ENCODE assay signal across 8 cellular contexts in genomic region chr16:23509441-23509754, GRCh38. TPM values are rescaled to one million over a fixed set of nuclear protein-coding genes. Genes with fewer than 3 reads are reported as not detected.
DNase-seq lines count a peak whose midpoint lies in the region; ATAC-seq, FAIRE-seq and TF ChIP-seq lines count a peak whose summit lies in the region.

No MANE protein-coding gene starts in this region.

- H3K27ac ChIP-seq in Panc1 (ENCODE audit: low read length) (peak overlapping the region; percentile 80), pancreas (peak overlapping the region; percentile 85 to 92 (median 88))

- DNase-seq in Caco-2 (no peak), Panc1 (ENCODE audit: low read depth, low spot score) (no peak), epithelial cell of esophagus (ENCODE audit: low read depth) (no peak), pancreas (no peak), NCI-H748 (lab: John Stamatoyannopoulos, UW; ENCODE audit: unreplicated experiment) (no peak), GOT3 (lab: John Stamatoyannopoulos, UW) (no peak)

- intact Hi-C loops in Caco-2 (cut with micrococcal nuclease; ENCODE audit: unreplicated experiment) = no loop called here
- intact Hi-C loops in Panc1 (cut with micrococcal nuclease; ENCODE audit: unreplicated experiment) = no loop called here
- intact Hi-C loops in pancreas (cut with DNase I) = no loop called here

- CTCF ChIA-PET in Caco-2 (lab: Charles Lee) (no interaction called here), Panc1 (lab: Charles Lee) (no interaction called here)

- H3K36me3 ChIP-seq in Caco-2 (ENCODE audit: control insufficient read depth, insufficient read depth, low read length) (no peaks in the 10 kb centered on the region), Panc1 (ENCODE audit: control insufficient read depth, insufficient read depth, low read length) (no peaks in the 10 kb centered on the region), pancreas (peaks cover 0 to 3% (median 0%) of the 10 kb centered on the region in 3 donors)

- peaks cover 43% of the 10 kb centered on the region for H3K4me1 Mint-ChIP-seq in Caco-2 (ENCODE audit: low read depth, unreplicated experiment)

- H3K9me3 ChIP-seq in Caco-2 (no peaks in the 10 kb centered on the region), Panc1 (ENCODE audit: control insufficient read depth, insufficient read depth, low read depth, low read length) (no peaks in the 10 kb centered on the region), pancreas (no peaks in the 10 kb centered on the region)

- H3K27me3 ChIP-seq in Caco-2 (replicated peaks; ENCODE audit: control insufficient read depth, insufficient read depth, low read length) (no peaks in the 10 kb centered on the region), Panc1 (ENCODE audit: control insufficient read depth, insufficient read depth, low read length) (no peaks in the 10 kb centered on the region), pancreas (no peaks in the 10 kb centered on the region)

- peaks cover 38% of the 10 kb centered on the region for H3K36me3 Mint-ChIP-seq in Caco-2 (ENCODE audit: insufficient read depth, unreplicated experiment)

- BruUV-seq in Caco-2 (replicated peaks; lab: Mats Ljungman, UMichigan) = TSS peak; percentile 68
- no TSS peak for BruUV-seq in Panc1 (replicated peaks; lab: Mats Ljungman, UMichigan)

- in situ Hi-C loops in Panc1 (cut with HindIII; ENCODE audit: low pct_unique_long_range_greater_than_20kb, low sequenced_read_pairs) = no loop called here

- H3K4me3 ChIP-seq in Caco-2 (ENCODE audit: low read depth, low read length) (peak overlapping the region; percentile 76), Panc1 (ENCODE audit: low read depth in 2 of 2, low read length in 2 of 2) (peak overlapping the region; percentile 59 to 91), epithelial cell of esophagus (ENCODE audit: low read length) (peak overlapping the region; percentile 77), pancreas (peak overlapping the region; percentile 80 to 96 (median 92))

- 1 to 2% methylated on average over 5 of the region's 5 CpGs for WGBS in pancreas, 2 donors

- H3K27me3 Mint-ChIP-seq in Caco-2 (ENCODE audit: insufficient read depth, unreplicated experiment) = no peaks in the 10 kb centered on the region

- H3K4me1 ChIP-seq in Caco-2 (peaks cover 9% of the 10 kb centered on the region), Panc1 (ENCODE audit: control insufficient read depth, insufficient read depth, low read length) (peaks cover 30% of the 10 kb centered on the region), pancreas (peaks cover 7 to 32% (median 14%) of the 10 kb centered on the region in 3 donors)

- POLR2A ChIA-PET in Caco-2 (lab: Charles Lee) = interaction anchor here (1.5 kb wide), 1 partner anchor 12 kb away, joined by 5 read pairs; no protein-coding TSS in a partner anchor
- POLR2A ChIA-PET in Panc1 (lab: Charles Lee) = no interaction called here

- peak overlapping the region; percentile 88 for H3K4me3 Mint-ChIP-seq in Caco-2 (ENCODE audit: unreplicated experiment)

- H3K9me3 Mint-ChIP-seq in Caco-2 (ENCODE audit: unreplicated experiment) = peaks cover 6% of the 10 kb centered on the region

- no peak for TF ChIP-seq CTCF in Caco-2 (IDR thresholded peaks at IDR 0.05; ENCODE audit: insufficient read depth in 1 of 2, low read depth in 1 of 2, low read length in 1 of 2, severe bottlenecking in 1 of 2, unreplicated experiment in 1 of 2)
- no peak for TF ChIP-seq CTCF in Panc1 (IDR thresholded peaks at IDR 0.05)
- no peak for TF ChIP-seq CTCF in epithelial cell of esophagus (IDR thresholded peaks at IDR 0.05; ENCODE audit: insufficient read depth, low read depth, low read length, missing control alignments)
- TF ChIP-seq CTCF in pancreas (IDR thresholded peaks at IDR 0.05) = no peak

- peak overlapping the region; percentile 73 for H3K27ac Mint-ChIP-seq in Caco-2 (ENCODE audit: unreplicated experiment)

- ATAC-seq in Panc1 = no peak
- ATAC-seq in pancreas = peak in 1 of 4 donors; percentile 2
- no peak for ATAC-seq in GM21717 (IDR thresholded peaks at IDR 0.05; ENCODE audit: unreplicated experiment)
- ATAC-seq in HG02840 (IDR thresholded peaks at IDR 0.05; ENCODE audit: low FRiP score, unreplicated experiment) = no peak

- FAIRE-seq in pancreas (lab: Jason Lieb, UNC) = no peak

RNA-seq across cellular contexts. Expression of gene GGA2, which starts 0.9 kb away (rescaled TPM):
- total RNA-seq in Caco-2 (2022) = 92.7 and 93.4 TPM in 2 replicates
- total RNA-seq in Panc1 (2021; ENCODE audit: unreplicated experiment) = 100 TPM
- 59.4 TPM for polyA plus RNA-seq in Panc1 (2012; ENCODE audit: insufficient read length)
- 10 to 100 TPM; 47.4 to 93.3 (median 83.2) TPM for total RNA-seq in pancreas
- 10 to 100 TPM; 42.4 to 53.3 TPM for polyA plus RNA-seq in pancreas

RNA-seq across cellular contexts. Expression of gene EARS2, which starts 47.8 kb away (rescaled TPM):
- 29.6 and 32.4 TPM in 2 replicates for total RNA-seq in Caco-2 (2022)
- total RNA-seq in Panc1 (2021; ENCODE audit: unreplicated experiment) = 31.3 TPM
- polyA plus RNA-seq in Panc1 (2012; ENCODE audit: insufficient read length) = 34.9 TPM
- 10 to 100 TPM in 4 of 6 donors, 1 to 10 TPM in 2; 8.2 to 11.2 (median 10.9) TPM for total RNA-seq in pancreas
- polyA plus RNA-seq in pancreas = 10 to 100 TPM in 1 of 2 donors, 1 to 10 TPM in 1; 9.1 to 11.6 TPM

RNA-seq across cellular contexts. Expression of gene UBFD1, which starts 48.1 kb away (rescaled TPM):
- total RNA-seq in Caco-2 (2022) (78.6 and 83.1 TPM in 2 replicates), Panc1 (2021; ENCODE audit: unreplicated experiment) (102 TPM), pancreas (10 to 100 TPM; 15.6 to 38.2 (median 20.4) TPM)
- 77.6 TPM for polyA plus RNA-seq in Panc1 (2012; ENCODE audit: insufficient read length)
- 1 to 10 TPM; 5.9 to 8.7 TPM for polyA plus RNA-seq in pancreas

RNA-seq across cellular contexts. Expression of gene COG7, which starts 56.4 kb away (rescaled TPM):
- total RNA-seq in Caco-2 (2022) = 12.0 and 12.4 TPM in 2 replicates
- 25.3 TPM for total RNA-seq in Panc1 (2021; ENCODE audit: unreplicated experiment)
- polyA plus RNA-seq in Panc1 (2012; ENCODE audit: insufficient read length) = 29.8 TPM
- total RNA-seq in pancreas = 10 to 100 TPM in 1 of 6 donors, 1 to 10 TPM in 5; 5.9 to 13.6 (median 8.0) TPM
- polyA plus RNA-seq in pancreas = 10 to 100 TPM; 21.8 to 34.0 TPM
